Comparison of ENCODE assay signal across 1 cellular context in the genomic region with DNA sequence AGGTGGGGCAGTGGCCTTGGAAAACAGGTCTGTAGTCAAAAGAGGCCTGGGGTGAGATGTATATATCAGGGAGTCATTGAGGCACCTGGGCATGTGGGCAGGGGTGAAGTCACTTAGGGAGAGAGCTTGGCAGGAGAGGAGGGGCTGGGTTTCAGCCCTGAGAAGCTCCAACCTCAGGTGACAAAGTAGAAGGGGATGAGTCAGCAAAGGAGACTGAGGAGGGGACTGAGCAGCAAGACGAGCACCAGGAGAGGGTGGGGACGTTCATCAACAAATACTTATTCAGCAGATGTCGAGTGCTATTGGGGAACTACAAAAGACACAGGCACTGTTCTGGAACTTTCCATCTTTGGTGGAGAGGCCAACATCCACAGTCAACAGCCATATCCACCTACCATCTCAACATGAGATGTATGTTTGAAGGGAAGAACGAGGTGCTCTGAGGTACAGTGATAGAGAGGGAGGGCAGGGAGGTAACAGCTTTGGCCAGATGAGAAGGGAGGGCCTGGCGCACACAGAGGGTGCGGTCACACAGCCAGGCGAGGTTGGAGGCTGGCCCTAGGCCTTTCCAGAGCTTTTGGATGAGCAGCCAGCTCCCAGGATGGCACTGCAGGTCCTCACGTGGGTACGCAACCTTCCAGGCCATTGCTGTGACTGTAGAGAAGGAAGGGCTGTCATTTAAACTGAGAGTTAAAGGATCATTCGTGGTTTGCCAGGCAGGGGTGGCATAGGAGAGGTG.
TF ChIP-seq lines count a peak whose summit lies in the region.

No MANE protein-coding gene starts in this region.

TF ChIP-seq in H1, 55 proteins besides CTCF, POLR2A, EP300 and RAD21:
- no peak for TF ChIP-seq CHD1 (IDR thresholded peaks at IDR 0.05; ENCODE audit: low read depth, low read length)
- TF ChIP-seq CBX5 (IDR thresholded peaks at IDR 0.05; ENCODE audit: low read depth, low read length), result no peak
- TF ChIP-seq NRF1 (IDR thresholded peaks at IDR 0.05; ENCODE audit: low read depth, low read length), result no peak
- TF ChIP-seq SAP30 (IDR thresholded peaks at IDR 0.05; ENCODE audit: insufficient read depth, insufficient replicate concordance, low read length), result no peak
- TF ChIP-seq YY1 (IDR thresholded peaks at IDR 0.05; ENCODE audit: low read depth, low read length), result no peak
- TF ChIP-seq POU5F1 (IDR thresholded peaks at IDR 0.05; ENCODE audit: low read depth, low read length), result no peak
- TF ChIP-seq EZH2 (IDR thresholded peaks at IDR 0.05; ENCODE audit: low read depth, low read length, severe bottlenecking), result no peak
- TF ChIP-seq SIN3A (conservative IDR thresholded peaks at IDR 0.05 in 1 of 2, IDR thresholded peaks at IDR 0.05 in 1 of 2; ENCODE audit: low read depth in 1 of 2, low read length in 2 of 2), result no peak
- TF ChIP-seq BACH1 (IDR thresholded peaks at IDR 0.05; ENCODE audit: low read length), result no peak
- TF ChIP-seq, protein P1, sequence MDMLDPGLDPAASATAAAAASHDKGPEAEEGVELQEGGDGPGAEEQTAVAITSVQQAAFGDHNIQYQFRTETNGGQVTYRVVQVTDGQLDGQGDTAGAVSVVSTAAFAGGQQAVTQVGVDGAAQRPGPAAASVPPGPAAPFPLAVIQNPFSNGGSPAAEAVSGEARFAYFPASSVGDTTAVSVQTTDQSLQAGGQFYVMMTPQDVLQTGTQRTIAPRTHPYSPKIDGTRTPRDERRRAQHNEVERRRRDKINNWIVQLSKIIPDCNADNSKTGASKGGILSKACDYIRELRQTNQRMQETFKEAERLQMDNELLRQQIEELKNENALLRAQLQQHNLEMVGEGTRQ (IDR thresholded peaks at IDR 0.05; ENCODE audit: low read length), result no peak
- TF ChIP-seq, protein P2, sequence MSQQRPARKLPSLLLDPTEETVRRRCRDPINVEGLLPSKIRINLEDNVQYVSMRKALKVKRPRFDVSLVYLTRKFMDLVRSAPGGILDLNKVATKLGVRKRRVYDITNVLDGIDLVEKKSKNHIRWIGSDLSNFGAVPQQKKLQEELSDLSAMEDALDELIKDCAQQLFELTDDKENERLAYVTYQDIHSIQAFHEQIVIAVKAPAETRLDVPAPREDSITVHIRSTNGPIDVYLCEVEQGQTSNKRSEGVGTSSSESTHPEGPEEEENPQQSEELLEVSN (IDR thresholded peaks at IDR 0.05), result no peak
- TF ChIP-seq, protein P3, sequence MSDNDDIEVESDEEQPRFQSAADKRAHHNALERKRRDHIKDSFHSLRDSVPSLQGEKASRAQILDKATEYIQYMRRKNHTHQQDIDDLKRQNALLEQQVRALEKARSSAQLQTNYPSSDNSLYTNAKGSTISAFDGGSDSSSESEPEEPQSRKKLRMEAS (IDR thresholded peaks at IDR 0.05), result no peak
- no peak for TF ChIP-seq GABPA (IDR thresholded peaks at IDR 0.05; ENCODE audit: borderline replicate concordance, insufficient read depth, low read length)
- no peak for TF ChIP-seq TBP (IDR thresholded peaks at IDR 0.05; ENCODE audit: low read depth, low read length)
- no peak for TF ChIP-seq CBX8 (IDR thresholded peaks at IDR 0.05; ENCODE audit: borderline replicate concordance, low read depth, low read length)
- no peak for TF ChIP-seq CTBP2 (IDR thresholded peaks at IDR 0.05; ENCODE audit: borderline replicate concordance, insufficient read depth, insufficient read length, low read length)
